ENCODE assay signal across 1 cellular context in the genomic region with DNA sequence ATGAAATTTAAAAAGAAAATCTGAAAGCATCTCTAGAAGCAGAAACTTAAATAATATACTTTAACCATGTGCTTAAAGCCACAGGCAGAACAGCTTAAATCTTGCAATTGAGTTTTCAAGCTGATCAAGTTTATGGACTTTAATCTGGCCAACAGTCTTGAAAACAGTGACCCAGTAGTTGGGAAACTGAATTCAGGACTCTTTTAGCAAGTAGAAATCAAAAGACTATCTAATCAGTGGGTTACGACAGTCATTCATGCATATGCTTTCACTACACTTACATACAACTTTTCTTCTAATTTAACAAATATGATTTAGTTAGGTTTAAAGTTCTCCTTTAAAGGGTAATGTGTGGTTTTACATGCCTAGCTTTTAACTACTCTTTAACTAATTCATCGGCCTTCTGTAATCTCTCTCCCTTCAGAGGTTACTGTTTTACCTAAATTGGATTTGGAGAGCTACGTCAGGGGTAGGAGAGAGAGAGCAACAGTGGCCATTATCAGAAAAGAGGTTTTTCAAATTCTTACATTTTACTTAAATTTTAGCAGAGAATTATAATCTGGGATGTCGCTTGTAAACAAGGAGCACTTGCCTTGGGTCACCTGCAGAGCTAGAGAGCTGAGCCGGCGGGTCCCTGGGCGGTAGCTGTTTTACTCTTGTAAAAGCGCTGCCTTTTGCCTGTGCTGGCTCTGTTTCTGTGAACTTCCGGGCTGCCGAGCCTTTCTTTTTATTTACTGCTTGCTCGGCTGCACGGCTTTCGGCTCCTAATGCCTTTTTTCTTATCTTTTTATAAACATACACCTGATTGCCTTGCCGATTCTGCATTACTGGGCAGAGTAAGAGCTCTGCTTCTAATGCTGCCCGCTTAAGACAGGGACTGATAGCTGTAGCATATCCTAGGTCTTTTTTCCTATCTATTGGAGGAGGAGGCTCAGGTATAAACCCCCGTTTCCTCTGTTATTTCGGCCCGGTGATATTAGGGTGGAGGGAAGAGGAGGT.
TF ChIP-seq lines count a peak whose summit lies in the region.

No MANE protein-coding gene starts in this region.

TF ChIP-seq in K562, 482 proteins besides CTCF, POLR2A, EP300 and RAD21 (continued from another document and continues in another):
- TF ChIP-seq, protein P1, sequence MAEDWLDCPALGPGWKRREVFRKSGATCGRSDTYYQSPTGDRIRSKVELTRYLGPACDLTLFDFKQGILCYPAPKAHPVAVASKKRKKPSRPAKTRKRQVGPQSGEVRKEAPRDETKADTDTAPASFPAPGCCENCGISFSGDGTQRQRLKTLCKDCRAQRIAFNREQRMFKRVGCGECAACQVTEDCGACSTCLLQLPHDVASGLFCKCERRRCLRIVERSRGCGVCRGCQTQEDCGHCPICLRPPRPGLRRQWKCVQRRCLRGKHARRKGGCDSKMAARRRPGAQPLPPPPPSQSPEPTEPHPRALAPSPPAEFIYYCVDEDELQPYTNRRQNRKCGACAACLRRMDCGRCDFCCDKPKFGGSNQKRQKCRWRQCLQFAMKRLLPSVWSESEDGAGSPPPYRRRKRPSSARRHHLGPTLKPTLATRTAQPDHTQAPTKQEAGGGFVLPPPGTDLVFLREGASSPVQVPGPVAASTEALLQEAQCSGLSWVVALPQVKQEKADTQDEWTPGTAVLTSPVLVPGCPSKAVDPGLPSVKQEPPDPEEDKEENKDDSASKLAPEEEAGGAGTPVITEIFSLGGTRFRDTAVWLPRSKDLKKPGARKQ (CRISPR knock-in tag; IDR thresholded peaks at IDR 0.05) = no peak
- TF ChIP-seq, protein P2, sequence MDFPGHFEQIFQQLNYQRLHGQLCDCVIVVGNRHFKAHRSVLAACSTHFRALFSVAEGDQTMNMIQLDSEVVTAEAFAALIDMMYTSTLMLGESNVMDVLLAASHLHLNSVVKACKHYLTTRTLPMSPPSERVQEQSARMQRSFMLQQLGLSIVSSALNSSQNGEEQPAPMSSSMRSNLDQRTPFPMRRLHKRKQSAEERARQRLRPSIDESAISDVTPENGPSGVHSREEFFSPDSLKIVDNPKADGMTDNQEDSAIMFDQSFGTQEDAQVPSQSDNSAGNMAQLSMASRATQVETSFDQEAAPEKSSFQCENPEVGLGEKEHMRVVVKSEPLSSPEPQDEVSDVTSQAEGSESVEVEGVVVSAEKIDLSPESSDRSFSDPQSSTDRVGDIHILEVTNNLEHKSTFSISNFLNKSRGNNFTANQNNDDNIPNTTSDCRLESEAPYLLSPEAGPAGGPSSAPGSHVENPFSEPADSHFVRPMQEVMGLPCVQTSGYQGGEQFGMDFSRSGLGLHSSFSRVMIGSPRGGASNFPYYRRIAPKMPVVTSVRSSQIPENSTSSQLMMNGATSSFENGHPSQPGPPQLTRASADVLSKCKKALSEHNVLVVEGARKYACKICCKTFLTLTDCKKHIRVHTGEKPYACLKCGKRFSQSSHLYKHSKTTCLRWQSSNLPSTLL (IDR thresholded peaks at IDR 0.05) = no peak
- TF ChIP-seq ETS2 (tag; IDR thresholded peaks at IDR 0.05; ENCODE audit: borderline replicate concordance, poor library complexity, severe bottlenecking) (no peak), HMG20B (CRISPR knock-in tag; IDR thresholded peaks at IDR 0.05) (no peak), TCF3 (CRISPR knock-in tag; IDR thresholded peaks at IDR 0.05) (no peak), HNRNPK (IDR thresholded peaks at IDR 0.05; ENCODE audit: low read depth, low read length, poor library complexity, severe bottlenecking) (no peak), ZBTB1 (CRISPR knock-in tag; IDR thresholded peaks at IDR 0.05; ENCODE audit: borderline replicate concordance, low read depth) (no peak), STAT5B (CRISPR knock-in tag; IDR thresholded peaks at IDR 0.05) (no peak), EP400 (IDR thresholded peaks at IDR 0.05) (peak; percentile 56), ZNF785 (CRISPR knock-in tag; IDR thresholded peaks at IDR 0.05) (no peak), SIRT6 (IDR thresholded peaks at IDR 0.05; ENCODE audit: low read depth, low read length) (no peak), NFIC (IDR thresholded peaks at IDR 0.05) (no peak), KDM2B (CRISPR knock-in tag; IDR thresholded peaks at IDR 0.05) (no peak), ZKSCAN8 (CRISPR knock-in tag; IDR thresholded peaks at IDR 0.05) (no peak; the same call in 1 of the 2 replicates), TCF7L2 (IDR thresholded peaks at IDR 0.05; ENCODE audit: low read depth, low read length) (no peak), TBP (optimal IDR thresholded peaks at IDR 0.05; ENCODE audit: low read depth, low read length) (peak; percentile 53), FOXK2 (conservative IDR thresholded peaks at IDR 0.05 in 1 of 2, IDR thresholded peaks at IDR 0.05 in 1 of 2; ENCODE audit: low read depth in 2 of 2) (peak; percentile 81 to 87; a peak in 3 of 4 replicates), TRIM24 (IDR thresholded peaks at IDR 0.05) (no peak), NFXL1 (CRISPR knock-in tag; IDR thresholded peaks at IDR 0.05) (no peak), NCOR1 (IDR thresholded peaks at IDR 0.05) (no peak), HNRNPL (IDR thresholded peaks at IDR 0.05; ENCODE audit: low read depth, low read length) (no peak), NCOA4 (IDR thresholded peaks at IDR 0.05; ENCODE audit: partially characterized antibody) (no peak), GABPB2 (CRISPR knock-in tag; conservative IDR thresholded peaks at IDR 0.05) (no peak), SRF (CRISPR knock-in tag; IDR thresholded peaks at IDR 0.05) (peak in 1 of 2 experiments; percentile 15; a peak in 1 of 4 replicates), BDP1 (IDR thresholded peaks at IDR 0.05; ENCODE audit: insufficient read depth, insufficient read length) (no peak), ZBTB17 (CRISPR knock-in tag; IDR thresholded peaks at IDR 0.05) (peak; percentile 99), JUN (IDR thresholded peaks at IDR 0.05; ENCODE audit: borderline replicate concordance, low read depth, low read length) (no peak), JUN (CRISPR knock-in tag; IDR thresholded peaks at IDR 0.05; ENCODE audit: borderline replicate concordance) (no peak), CBX1 (IDR thresholded peaks at IDR 0.05; ENCODE audit: low read depth) (no peak), FUS (optimal IDR thresholded peaks at IDR 0.05; ENCODE audit: low read depth, low read length) (no peak), CEBPB (tag; IDR thresholded peaks at IDR 0.05) (no peak), FOXA1 (IDR thresholded peaks at IDR 0.05; ENCODE audit: borderline replicate concordance) (no peak), PRMT5 (CRISPR knock-in tag; IDR thresholded peaks at IDR 0.05) (no peak)
- TF ChIP-seq, protein P3, sequence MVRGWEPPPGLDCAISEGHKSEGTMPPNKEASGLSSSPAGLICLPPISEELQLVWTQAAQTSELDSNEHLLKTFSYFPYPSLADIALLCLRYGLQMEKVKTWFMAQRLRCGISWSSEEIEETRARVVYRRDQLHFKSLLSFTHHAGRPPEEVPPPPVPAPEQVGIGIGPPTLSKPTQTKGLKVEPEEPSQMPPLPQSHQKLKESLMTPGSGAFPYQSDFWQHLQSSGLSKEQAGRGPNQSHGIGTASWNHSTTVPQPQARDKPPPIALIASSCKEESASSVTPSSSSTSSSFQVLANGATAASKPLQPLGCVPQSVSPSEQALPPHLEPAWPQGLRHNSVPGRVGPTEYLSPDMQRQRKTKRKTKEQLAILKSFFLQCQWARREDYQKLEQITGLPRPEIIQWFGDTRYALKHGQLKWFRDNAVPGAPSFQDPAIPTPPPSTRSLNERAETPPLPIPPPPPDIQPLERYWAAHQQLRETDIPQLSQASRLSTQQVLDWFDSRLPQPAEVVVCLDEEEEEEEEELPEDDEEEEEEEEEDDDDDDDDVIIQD (CRISPR knock-in tag; IDR thresholded peaks at IDR 0.05) = no peak
- TF ChIP-seq, protein P4, sequence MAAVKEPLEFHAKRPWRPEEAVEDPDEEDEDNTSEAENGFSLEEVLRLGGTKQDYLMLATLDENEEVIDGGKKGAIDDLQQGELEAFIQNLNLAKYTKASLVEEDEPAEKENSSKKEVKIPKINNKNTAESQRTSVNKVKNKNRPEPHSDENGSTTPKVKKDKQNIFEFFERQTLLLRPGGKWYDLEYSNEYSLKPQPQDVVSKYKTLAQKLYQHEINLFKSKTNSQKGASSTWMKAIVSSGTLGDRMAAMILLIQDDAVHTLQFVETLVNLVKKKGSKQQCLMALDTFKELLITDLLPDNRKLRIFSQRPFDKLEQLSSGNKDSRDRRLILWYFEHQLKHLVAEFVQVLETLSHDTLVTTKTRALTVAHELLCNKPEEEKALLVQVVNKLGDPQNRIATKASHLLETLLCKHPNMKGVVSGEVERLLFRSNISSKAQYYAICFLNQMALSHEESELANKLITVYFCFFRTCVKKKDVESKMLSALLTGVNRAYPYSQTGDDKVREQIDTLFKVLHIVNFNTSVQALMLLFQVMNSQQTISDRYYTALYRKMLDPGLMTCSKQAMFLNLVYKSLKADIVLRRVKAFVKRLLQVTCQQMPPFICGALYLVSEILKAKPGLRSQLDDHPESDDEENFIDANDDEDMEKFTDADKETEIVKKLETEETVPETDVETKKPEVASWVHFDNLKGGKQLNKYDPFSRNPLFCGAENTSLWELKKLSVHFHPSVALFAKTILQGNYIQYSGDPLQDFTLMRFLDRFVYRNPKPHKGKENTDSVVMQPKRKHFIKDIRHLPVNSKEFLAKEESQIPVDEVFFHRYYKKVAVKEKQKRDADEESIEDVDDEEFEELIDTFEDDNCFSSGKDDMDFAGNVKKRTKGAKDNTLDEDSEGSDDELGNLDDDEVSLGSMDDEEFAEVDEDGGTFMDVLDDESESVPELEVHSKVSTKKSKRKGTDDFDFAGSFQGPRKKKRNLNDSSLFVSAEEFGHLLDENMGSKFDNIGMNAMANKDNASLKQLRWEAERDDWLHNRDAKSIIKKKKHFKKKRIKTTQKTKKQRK (IDR thresholded peaks at IDR 0.05; ENCODE audit: borderline replicate concordance, low read depth, low read length) = no peak
- TF ChIP-seq, protein P5, sequence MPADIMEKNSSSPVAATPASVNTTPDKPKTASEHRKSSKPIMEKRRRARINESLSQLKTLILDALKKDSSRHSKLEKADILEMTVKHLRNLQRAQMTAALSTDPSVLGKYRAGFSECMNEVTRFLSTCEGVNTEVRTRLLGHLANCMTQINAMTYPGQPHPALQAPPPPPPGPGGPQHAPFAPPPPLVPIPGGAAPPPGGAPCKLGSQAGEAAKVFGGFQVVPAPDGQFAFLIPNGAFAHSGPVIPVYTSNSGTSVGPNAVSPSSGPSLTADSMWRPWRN (IDR thresholded peaks at IDR 0.05; ENCODE audit: low read depth) = no peak
- TF ChIP-seq, protein P6, sequence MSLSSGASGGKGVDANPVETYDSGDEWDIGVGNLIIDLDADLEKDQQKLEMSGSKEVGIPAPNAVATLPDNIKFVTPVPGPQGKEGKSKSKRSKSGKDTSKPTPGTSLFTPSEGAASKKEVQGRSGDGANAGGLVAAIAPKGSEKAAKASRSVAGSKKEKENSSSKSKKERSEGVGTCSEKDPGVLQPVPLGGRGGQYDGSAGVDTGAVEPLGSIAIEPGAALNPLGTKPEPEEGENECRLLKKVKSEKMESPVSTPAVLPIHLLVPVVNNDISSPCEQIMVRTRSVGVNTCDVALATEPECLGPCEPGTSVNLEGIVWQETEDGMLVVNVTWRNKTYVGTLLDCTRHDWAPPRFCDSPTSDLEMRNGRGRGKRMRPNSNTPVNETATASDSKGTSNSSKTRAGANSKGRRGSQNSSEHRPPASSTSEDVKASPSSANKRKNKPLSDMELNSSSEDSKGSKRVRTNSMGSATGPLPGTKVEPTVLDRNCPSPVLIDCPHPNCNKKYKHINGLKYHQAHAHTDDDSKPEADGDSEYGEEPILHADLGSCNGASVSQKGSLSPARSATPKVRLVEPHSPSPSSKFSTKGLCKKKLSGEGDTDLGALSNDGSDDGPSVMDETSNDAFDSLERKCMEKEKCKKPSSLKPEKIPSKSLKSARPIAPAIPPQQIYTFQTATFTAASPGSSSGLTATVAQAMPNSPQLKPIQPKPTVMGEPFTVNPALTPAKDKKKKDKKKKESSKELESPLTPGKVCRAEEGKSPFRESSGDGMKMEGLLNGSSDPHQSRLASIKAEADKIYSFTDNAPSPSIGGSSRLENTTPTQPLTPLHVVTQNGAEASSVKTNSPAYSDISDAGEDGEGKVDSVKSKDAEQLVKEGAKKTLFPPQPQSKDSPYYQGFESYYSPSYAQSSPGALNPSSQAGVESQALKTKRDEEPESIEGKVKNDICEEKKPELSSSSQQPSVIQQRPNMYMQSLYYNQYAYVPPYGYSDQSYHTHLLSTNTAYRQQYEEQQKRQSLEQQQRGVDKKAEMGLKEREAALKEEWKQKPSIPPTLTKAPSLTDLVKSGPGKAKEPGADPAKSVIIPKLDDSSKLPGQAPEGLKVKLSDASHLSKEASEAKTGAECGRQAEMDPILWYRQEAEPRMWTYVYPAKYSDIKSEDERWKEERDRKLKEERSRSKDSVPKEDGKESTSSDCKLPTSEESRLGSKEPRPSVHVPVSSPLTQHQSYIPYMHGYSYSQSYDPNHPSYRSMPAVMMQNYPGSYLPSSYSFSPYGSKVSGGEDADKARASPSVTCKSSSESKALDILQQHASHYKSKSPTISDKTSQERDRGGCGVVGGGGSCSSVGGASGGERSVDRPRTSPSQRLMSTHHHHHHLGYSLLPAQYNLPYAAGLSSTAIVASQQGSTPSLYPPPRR (CRISPR knock-in tag; IDR thresholded peaks at IDR 0.05; ENCODE audit: borderline replicate concordance) = no peak
- TF ChIP-seq, protein P7, sequence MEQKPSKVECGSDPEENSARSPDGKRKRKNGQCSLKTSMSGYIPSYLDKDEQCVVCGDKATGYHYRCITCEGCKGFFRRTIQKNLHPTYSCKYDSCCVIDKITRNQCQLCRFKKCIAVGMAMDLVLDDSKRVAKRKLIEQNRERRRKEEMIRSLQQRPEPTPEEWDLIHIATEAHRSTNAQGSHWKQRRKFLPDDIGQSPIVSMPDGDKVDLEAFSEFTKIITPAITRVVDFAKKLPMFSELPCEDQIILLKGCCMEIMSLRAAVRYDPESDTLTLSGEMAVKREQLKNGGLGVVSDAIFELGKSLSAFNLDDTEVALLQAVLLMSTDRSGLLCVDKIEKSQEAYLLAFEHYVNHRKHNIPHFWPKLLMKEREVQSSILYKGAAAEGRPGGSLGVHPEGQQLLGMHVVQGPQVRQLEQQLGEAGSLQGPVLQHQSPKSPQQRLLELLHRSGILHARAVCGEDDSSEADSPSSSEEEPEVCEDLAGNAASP (IDR thresholded peaks at IDR 0.05) = no peak
- TF ChIP-seq, protein P8, sequence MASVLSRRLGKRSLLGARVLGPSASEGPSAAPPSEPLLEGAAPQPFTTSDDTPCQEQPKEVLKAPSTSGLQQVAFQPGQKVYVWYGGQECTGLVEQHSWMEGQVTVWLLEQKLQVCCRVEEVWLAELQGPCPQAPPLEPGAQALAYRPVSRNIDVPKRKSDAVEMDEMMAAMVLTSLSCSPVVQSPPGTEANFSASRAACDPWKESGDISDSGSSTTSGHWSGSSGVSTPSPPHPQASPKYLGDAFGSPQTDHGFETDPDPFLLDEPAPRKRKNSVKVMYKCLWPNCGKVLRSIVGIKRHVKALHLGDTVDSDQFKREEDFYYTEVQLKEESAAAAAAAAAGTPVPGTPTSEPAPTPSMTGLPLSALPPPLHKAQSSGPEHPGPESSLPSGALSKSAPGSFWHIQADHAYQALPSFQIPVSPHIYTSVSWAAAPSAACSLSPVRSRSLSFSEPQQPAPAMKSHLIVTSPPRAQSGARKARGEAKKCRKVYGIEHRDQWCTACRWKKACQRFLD (CRISPR knock-in tag; IDR thresholded peaks at IDR 0.05) = no peak
- TF ChIP-seq, protein P9, sequence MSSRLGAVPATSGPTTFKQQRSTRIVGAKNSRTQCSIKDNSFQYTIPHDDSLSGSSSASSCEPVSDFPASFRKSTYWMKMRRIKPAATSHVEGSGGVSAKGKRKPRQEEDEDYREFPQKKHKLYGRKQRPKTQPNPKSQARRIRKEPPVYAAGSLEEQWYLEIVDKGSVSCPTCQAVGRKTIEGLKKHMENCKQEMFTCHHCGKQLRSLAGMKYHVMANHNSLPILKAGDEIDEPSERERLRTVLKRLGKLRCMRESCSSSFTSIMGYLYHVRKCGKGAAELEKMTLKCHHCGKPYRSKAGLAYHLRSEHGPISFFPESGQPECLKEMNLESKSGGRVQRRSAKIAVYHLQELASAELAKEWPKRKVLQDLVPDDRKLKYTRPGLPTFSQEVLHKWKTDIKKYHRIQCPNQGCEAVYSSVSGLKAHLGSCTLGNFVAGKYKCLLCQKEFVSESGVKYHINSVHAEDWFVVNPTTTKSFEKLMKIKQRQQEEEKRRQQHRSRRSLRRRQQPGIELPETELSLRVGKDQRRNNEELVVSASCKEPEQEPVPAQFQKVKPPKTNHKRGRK (tag; IDR thresholded peaks at IDR 0.05) = no peak
